In genomic region chr1:44801491-44802305, GRCh38 we compare ENCODE assay signal across 7 cellular contexts.
DNase-seq lines count a peak whose midpoint lies in the region; ATAC-seq and TF ChIP-seq lines count a peak whose summit lies in the region.

No MANE protein-coding gene starts in this region.

- H3K27me3 Mint-ChIP-seq in activated naive CD8-positive, alpha-beta T cell treated with anti-CD3 and anti-CD28 coated beads, Interleukin-2, amount 50 U/mL, for 24 hours, result no peaks in the 10 kb centered on the region
- no peaks in the 10 kb centered on the region for H3K27me3 Mint-ChIP-seq in stimulated activated naive CD8-positive, alpha-beta T cell treated with anti-CD3 and anti-CD28 coated beads, Interleukin-15, Interleukin-2, amounts not matched to agents 100 ng/mL and 50 ng/mL, for 24 hours

- H3K4me3 Mint-ChIP-seq in activated naive CD8-positive, alpha-beta T cell treated with anti-CD3 and anti-CD28 coated beads, Interleukin-2, amount 50 U/mL, for 24 hours, result peak overlapping the region; percentile 94
- peak overlapping the region; percentile 96 for H3K4me3 Mint-ChIP-seq in stimulated activated naive CD8-positive, alpha-beta T cell treated with anti-CD3 and anti-CD28 coated beads, Interleukin-15, Interleukin-2, amounts not matched to agents 100 ng/mL and 50 ng/mL, for 24 hours

- peak overlapping the region; percentile 53 for H3K27ac ChIP-seq in layer of hippocampus (ENCODE audit: low read depth, low read length)

- peak overlapping the region; percentile 93 for H3K27ac Mint-ChIP-seq in activated naive CD8-positive, alpha-beta T cell treated with anti-CD3 and anti-CD28 coated beads, Interleukin-2, amount 50 U/mL, for 24 hours
- H3K27ac Mint-ChIP-seq in stimulated activated naive CD8-positive, alpha-beta T cell treated with anti-CD3 and anti-CD28 coated beads, Interleukin-15, Interleukin-2, amounts not matched to agents 100 ng/mL and 50 ng/mL, for 24 hours, result peak overlapping the region; percentile 96

- H3K9me3 Mint-ChIP-seq in activated naive CD8-positive, alpha-beta T cell treated with anti-CD3 and anti-CD28 coated beads, Interleukin-2, amount 50 U/mL, for 24 hours, result no peaks in the 10 kb centered on the region
- no peaks in the 10 kb centered on the region for H3K9me3 Mint-ChIP-seq in stimulated activated naive CD8-positive, alpha-beta T cell treated with anti-CD3 and anti-CD28 coated beads, Interleukin-15, Interleukin-2, amounts not matched to agents 100 ng/mL and 50 ng/mL, for 24 hours

- H3K36me3 Mint-ChIP-seq in activated naive CD8-positive, alpha-beta T cell treated with anti-CD3 and anti-CD28 coated beads, Interleukin-2, amount 50 U/mL, for 24 hours (ENCODE audit: low read depth), result peaks cover 41% of the 10 kb centered on the region
- H3K36me3 Mint-ChIP-seq in stimulated activated naive CD8-positive, alpha-beta T cell treated with anti-CD3 and anti-CD28 coated beads, Interleukin-15, Interleukin-2, amounts not matched to agents 100 ng/mL and 50 ng/mL, for 24 hours (ENCODE audit: low read depth), result peaks cover 49% of the 10 kb centered on the region

- ATAC-seq in activated naive CD8-positive, alpha-beta T cell treated with anti-CD3 and anti-CD28 coated beads, Interleukin-2, amount 50 U/mL, for 24 hours, result peak; percentile 26
- ATAC-seq in GM18511 (IDR thresholded peaks at IDR 0.05; ENCODE audit: unreplicated experiment) (no peak), GM18505 (IDR thresholded peaks at IDR 0.05; ENCODE audit: unreplicated experiment) (no peak)

- peak; percentile 26 for DNase-seq in NAMALWA (ENCODE audit: low spot score)
- no peak for DNase-seq in activated naive CD8-positive, alpha-beta T cell treated with anti-CD3 and anti-CD28 coated beads, Interleukin-2, amount 50 U/mL, for 24 hours
- DNase-seq in globus pallidus (ENCODE audit: low spot score), result no peak

- peaks cover 56% of the 10 kb centered on the region for H3K4me1 Mint-ChIP-seq in activated naive CD8-positive, alpha-beta T cell treated with anti-CD3 and anti-CD28 coated beads, Interleukin-2, amount 50 U/mL, for 24 hours
- peaks cover 59% of the 10 kb centered on the region for H3K4me1 Mint-ChIP-seq in stimulated activated naive CD8-positive, alpha-beta T cell treated with anti-CD3 and anti-CD28 coated beads, Interleukin-15, Interleukin-2, amounts not matched to agents 100 ng/mL and 50 ng/mL, for 24 hours (ENCODE audit: low read depth)

- H3K27me3 ChIP-seq in layer of hippocampus (ENCODE audit: control insufficient read depth, insufficient read depth, low read length), result no peaks in the 10 kb centered on the region

- TF ChIP-seq POLR2A in GM18505 (IDR thresholded peaks at IDR 0.05; ENCODE audit: borderline replicate concordance, extremely low read depth, insufficient read depth, insufficient read length), result no peak
